ENCODE assay signal across 11 cellular contexts in genomic region chr6:116633685-116634084, GRCh38. TPM values are rescaled to one million over a fixed set of nuclear protein-coding genes. Genes with fewer than 3 reads are reported as not detected.
A peak's percentile ranks its signal among the peaks of the same experiment; 100 is the strongest.
DNase-seq lines count a peak whose midpoint lies in the region; ATAC-seq and TF ChIP-seq lines count a peak whose summit lies in the region.
"Had no signal": no experiment of that assay in that cellular context is flagged by ENCODE, and none has a peak within 500 bp of the region (broad histone marks: within the 10 kb centered on the region; RNA-seq: fewer than 3 reads in every experiment).

No MANE protein-coding gene starts in this region.

- peak; percentile 27 for DNase-seq in NCI-H82 (lab: John Stamatoyannopoulos, UW)
- no peak for DNase-seq in NCI-H82 treated with DMSO at 0.1 percent for 48 hours (lab: John Stamatoyannopoulos, UW; ENCODE audit: unreplicated experiment)
- DNase-seq in Karpas-422 = peak; percentile 50
- DNase-seq in astrocyte of the cerebellum (ENCODE audit: low read depth) = no peak
- no peak for DNase-seq in neural crest cell (ENCODE audit: low read depth, low spot score)
- DNase-seq in adrenal gland = no peak
- no peak for DNase-seq in stimulated activated naive CD8-positive, alpha-beta T cell treated with anti-CD3 and anti-CD28 coated beads, Interleukin-15, Interleukin-2, amounts not matched to agents 100 U/mL and 50 U/mL, for 24 hours
- DNase-seq: activated CD4-positive, alpha-beta memory T cell treated with anti-CD3 and anti-CD28 coated beads for 36 hours had no signal

- H3K27me3 ChIP-seq in Karpas-422 (ENCODE audit: low read length) = no peaks in the 10 kb centered on the region
- no peaks in the 10 kb centered on the region for H3K27me3 ChIP-seq in adrenal gland
- H3K27me3 ChIP-seq in gastroesophageal sphincter = no peaks in the 10 kb centered on the region

- peak; percentile 38 for TF ChIP-seq CTCF in astrocyte of the cerebellum (IDR thresholded peaks at IDR 0.05; ENCODE audit: low read depth, low read length, missing control alignments)
- TF ChIP-seq CTCF in neural crest cell (conservative IDR thresholded peaks at IDR 0.05) = peak; percentile 24
- TF ChIP-seq CTCF in adrenal gland (IDR thresholded peaks at IDR 0.05) = no peak
- no peak for TF ChIP-seq CTCF in gastroesophageal sphincter (IDR thresholded peaks at IDR 0.05)

- H3K9me2 ChIP-seq in Karpas-422 (replicated peaks; ENCODE audit: insufficient read depth, low read length) = no peaks in the 10 kb centered on the region

- no peak overlapping the region for H2AFZ ChIP-seq in Karpas-422 (ENCODE audit: low read length)

- H3K4me1 ChIP-seq in Karpas-422 (ENCODE audit: low read length) (no peaks in the 10 kb centered on the region), adrenal gland (replicated peaks in 1 of 2) (no peaks in the 10 kb centered on the region), gastroesophageal sphincter (no peaks in the 10 kb centered on the region)

- no peak overlapping the region for H3K4me3 ChIP-seq in Karpas-422 (ENCODE audit: low read length)
- H3K4me3 ChIP-seq in astrocyte of the cerebellum (ENCODE audit: low read depth, low read length) = no peak overlapping the region
- H3K4me3 ChIP-seq in adrenal gland = no peak overlapping the region
- no peak overlapping the region for H3K4me3 ChIP-seq in gastroesophageal sphincter

- no peak overlapping the region for H3K4me2 ChIP-seq in Karpas-422 (ENCODE audit: low read depth, low read length, poor library complexity, severe bottlenecking)

- no peak for TF ChIP-seq EP300 in gastroesophageal sphincter (IDR thresholded peaks at IDR 0.05)

- intact Hi-C loops in adrenal gland (cut with DNase I) = no loop called here

- no peaks in the 10 kb centered on the region for H3K9me3 Mint-ChIP-seq in neural crest cell
- H3K9me3 Mint-ChIP-seq: activated CD4-positive, alpha-beta memory T cell treated with anti-CD3 and anti-CD28 coated beads for 36 hours; central memory CD8-positive, alpha-beta T cell had no signal

- H3K79me2 ChIP-seq in Karpas-422 (ENCODE audit: low read length) = peaks cover 18% of the 10 kb centered on the region

- 0 out of 2 replicates have a peak, but pooled peaks cover 3% of the 10 kb centered on the region for H4K20me1 ChIP-seq in Karpas-422 (ENCODE audit: insufficient read depth, low read depth, low read length)

- no peaks in the 10 kb centered on the region for H3K27me3 Mint-ChIP-seq in neural crest cell (ENCODE audit: low read depth)
- H3K27me3 Mint-ChIP-seq: activated CD4-positive, alpha-beta memory T cell treated with anti-CD3 and anti-CD28 coated beads for 36 hours; central memory CD8-positive, alpha-beta T cell had no signal

- WGBS in adrenal gland, 4 donors = 86 to 95% (median 91%) methylated on average over 2 of the region's 2 CpGs
- 100% methylated on average over 1 to 2 of the region's 2 CpGs for WGBS in gastroesophageal sphincter (ENCODE audit: low coverage in 1 of 2), 2 donors

- in situ Hi-C loops in astrocyte of the cerebellum (cut with HindIII; ENCODE audit: low sequenced_read_pairs) = no loop called here

- H3K36me3 Mint-ChIP-seq in neural crest cell (ENCODE audit: low read depth) = peaks cover 13% of the 10 kb centered on the region

- H3K9me3 ChIP-seq in Karpas-422 (ENCODE audit: low read length) (no peaks in the 10 kb centered on the region), adrenal gland (replicated peaks in 1 of 3) (no peaks in the 10 kb centered on the region), gastroesophageal sphincter (no peaks in the 10 kb centered on the region)

- H3K27ac ChIP-seq in Karpas-422 (ENCODE audit: low read length) (no peak overlapping the region), adrenal gland (no peak overlapping the region), gastroesophageal sphincter (no peak overlapping the region)

- H3K36me3 ChIP-seq in Karpas-422 (ENCODE audit: insufficient read depth, low read length) = peaks cover 40% of the 10 kb centered on the region; the same call in 1 of the 2 replicates
- H3K36me3 ChIP-seq in adrenal gland (replicated peaks in 1 of 2) = peaks cover 3 to 4% of the 10 kb centered on the region in 2 donors
- peaks cover 0 to 40% of the 10 kb centered on the region in 2 donors for H3K36me3 ChIP-seq in gastroesophageal sphincter

- H3K9ac ChIP-seq in Karpas-422 (ENCODE audit: low read length) = no peak overlapping the region

- no peak overlapping the region for H3K4me3 Mint-ChIP-seq in neural crest cell
- H3K4me3 Mint-ChIP-seq: activated CD4-positive, alpha-beta memory T cell treated with anti-CD3 and anti-CD28 coated beads for 36 hours; central memory CD8-positive, alpha-beta T cell had no signal

- TF ChIP-seq POLR2A in adrenal gland (IDR thresholded peaks at IDR 0.05) (no peak), gastroesophageal sphincter (IDR thresholded peaks at IDR 0.05) (no peak)

- H3K27ac Mint-ChIP-seq in neural crest cell (ENCODE audit: unreplicated experiment) = no peak overlapping the region
- H3K27ac Mint-ChIP-seq: activated CD4-positive, alpha-beta memory T cell treated with anti-CD3 and anti-CD28 coated beads for 36 hours had no signal

- no peaks in the 10 kb centered on the region for H3K4me1 Mint-ChIP-seq in neural crest cell
- H3K4me1 Mint-ChIP-seq: central memory CD8-positive, alpha-beta T cell had no signal

- ATAC-seq in stimulated activated naive CD8-positive, alpha-beta T cell treated with anti-CD3 and anti-CD28 coated beads, Interleukin-15, Interleukin-2, amounts not matched to agents 100 U/mL and 50 U/mL, for 24 hours = no peak
- ATAC-seq in gastroesophageal sphincter = no peak
- ATAC-seq: Right ventricle myocardium inferior had no signal

RNA-seq across cellular contexts. Expression of gene RSPH4A, which starts 17.4 kb away (rescaled TPM):
- total RNA-seq in Karpas-422 (2014; rRNA removed; shearing (Covaris generic); ENCODE audit: low replicate concordance) = 0.51 TPM in 1 of 2 replicates, not detected in the other
- 2.2 and 2.4 TPM in 2 replicates for total RNA-seq in neural crest cell
- 1 to 10 TPM in 1 of 8 donors, under 1 TPM in 5, not detected in 2; 0.14 to 1.5 (median 0.39) TPM for total RNA-seq in adrenal gland
- under 1 TPM; 0.64 to 0.84 (median 0.74) TPM for polyA plus RNA-seq in adrenal gland
- total RNA-seq in gastroesophageal sphincter = under 1 TPM in 2 of 4 donors, not detected in 2; 0.19 to 0.40 TPM
- total RNA-seq: activated CD4-positive, alpha-beta memory T cell treated with anti-CD3 and anti-CD28 coated beads for 36 hours; Right ventricle myocardium inferior had no signal

RNA-seq across cellular contexts. Expression of gene ZUP1, which starts 34.9 kb away (rescaled TPM):
- total RNA-seq in Karpas-422 (2014; rRNA removed; shearing (Covaris generic); ENCODE audit: low replicate concordance) = 31.0 and 32.7 TPM in 2 replicates
- total RNA-seq in neural crest cell (14.0 and 14.9 TPM in 2 replicates), adrenal gland (10 to 100 TPM in 1 of 8 donors, 1 to 10 TPM in 7; 2.9 to 10.0 (median 7.9) TPM), gastroesophageal sphincter (10 to 100 TPM in 2 of 4 donors, 1 to 10 TPM in 2; 6.1 to 17.0 (median 9.2) TPM)
- 10 to 100 TPM; 11.2 to 14.2 (median 14.1) TPM for polyA plus RNA-seq in adrenal gland

RNA-seq across cellular contexts. Expression of gene KPNA5, which starts 47.3 kb away (rescaled TPM):
- 15.9 and 16.0 TPM in 2 replicates for total RNA-seq in Karpas-422 (2014; rRNA removed; shearing (Covaris generic); ENCODE audit: low replicate concordance)
- 10.8 and 13.3 TPM in 2 replicates for total RNA-seq in neural crest cell
- total RNA-seq in adrenal gland = 10 to 100 TPM in 4 of 8 donors, 1 to 10 TPM in 4; 5.3 to 21.9 (median 11.1) TPM
- polyA plus RNA-seq in adrenal gland = 1 to 10 TPM; 2.7 to 8.9 (median 5.7) TPM
- total RNA-seq in gastroesophageal sphincter = 10 to 100 TPM in 3 of 4 donors, 1 to 10 TPM in 1; 9.8 to 16.8 (median 13.4) TPM

Comparison
In these comparisons a context has a peak if more than half of its experiments do, and no peak if none do; other contexts are left out.
1. DNase-seq: peak in NCI-H82 (single experiment) and Karpas-422 (single experiment); none in NCI-H82 treated with DMSO at 0.1 percent for 48 hours (single experiment), astrocyte of the cerebellum (single experiment), neural crest cell (single experiment), adrenal gland (0 of 7) and stimulated activated naive CD8-positive, alpha-beta T cell treated with anti-CD3 and anti-CD28 coated beads, Interleukin-15, Interleukin-2, amounts not matched to agents 100 U/mL and 50 U/mL, for 24 hours (single experiment).
2. CTCF ChIP-seq: peak in astrocyte of the cerebellum (single experiment) and neural crest cell (single experiment); none in adrenal gland (0 of 6) and gastroesophageal sphincter (0 of 4).